Comparison of ENCODE assay signal across 9 cellular contexts in genomic region chr11:115654792-115655191, GRCh38.
"Had no signal": no experiment of that assay in that cellular context is flagged by ENCODE, and none has a peak within 500 bp of the region (broad histone marks: within the 10 kb centered on the region; RNA-seq: fewer than 3 reads in every experiment).

No MANE protein-coding gene starts in this region.

- H3K9me3 ChIP-seq: HAP-1 had no signal

- H3K4me1 ChIP-seq: HAP-1 had no signal

- H3K4me2 ChIP-seq: GM23338 had no signal

- H3K4me3 ChIP-seq: GM23248, GM23338, HAP-1 had no signal

- H3K36me3 ChIP-seq: HAP-1 had no signal

- DNase-seq: GM23248, GOT3, H7, H9, HCEC 1CT, HFFc6 had no signal

- H2AFZ ChIP-seq: GM23248 had no signal

- ATAC-seq: GM23338, HCT116 had no signal

- H3K27ac ChIP-seq: GM23248 had no signal
